Comparison of ENCODE assay signal across 13 cellular contexts in genomic region chr19:41127362-41127761, GRCh38. TPM values are rescaled to one million over a fixed set of nuclear protein-coding genes. Genes with fewer than 3 reads are reported as not detected.
"Had no signal": no experiment of that assay in that cellular context is flagged by ENCODE, and none has a peak within 500 bp of the region (broad histone marks: within the 10 kb centered on the region; RNA-seq: fewer than 3 reads in every experiment).

No MANE protein-coding gene starts in this region.

RNA-seq across cellular contexts. Expression of gene CYP2F1, which starts 13.1 kb away (rescaled TPM):
- total RNA-seq: activated CD4-positive, alpha-beta memory T cell treated with anti-CD3 and anti-CD28 coated beads for 36 hours; activated CD4-positive, alpha-beta T cell treated with anti-CD3 and anti-CD28 coated beads for 36 hours; activated T-helper 2 cell treated with anti-CD3 and anti-CD28 coated beads, Interferon-gamma antibody, Interleukin-2, Interleukin-4, amounts not matched to agents 10 μg/mL and 5 μg/mL and 100 μg/mL, durations not matched to agents 14 hours and 24 hours and 36 hours; colonic mucosa; kidney; left lobe of liver; lung microvascular endothelial cell; mesothelial cell of epicardium; neural crest cell; osteocyte; psoas muscle; right cardiac atrium; suprapubic skin had no signal
- polyA plus RNA-seq: psoas muscle, right cardiac atrium had no signal

RNA-seq across cellular contexts. Expression of gene CYP2A13, which starts 39.1 kb away (rescaled TPM):
- total RNA-seq: activated CD4-positive, alpha-beta memory T cell treated with anti-CD3 and anti-CD28 coated beads for 36 hours; activated CD4-positive, alpha-beta T cell treated with anti-CD3 and anti-CD28 coated beads for 36 hours; activated T-helper 2 cell treated with anti-CD3 and anti-CD28 coated beads, Interferon-gamma antibody, Interleukin-2, Interleukin-4, amounts not matched to agents 10 μg/mL and 5 μg/mL and 100 μg/mL, durations not matched to agents 14 hours and 24 hours and 36 hours; colonic mucosa; kidney; lung microvascular endothelial cell; mesothelial cell of epicardium; neural crest cell; osteocyte; psoas muscle; right cardiac atrium; suprapubic skin had no signal
- polyA plus RNA-seq: psoas muscle, right cardiac atrium had no signal
